13 cellular contexts compared by ENCODE assay signal in genomic region chr2:182593394-182593707, GRCh38.
DNase-seq lines count a peak whose midpoint lies in the region; ATAC-seq, FAIRE-seq and TF ChIP-seq lines count a peak whose summit lies in the region.
"Had no signal": no experiment of that assay in that cellular context is flagged by ENCODE, and none has a peak within 500 bp of the region (broad histone marks: within the 10 kb centered on the region; RNA-seq: fewer than 3 reads in every experiment).

No MANE protein-coding gene starts in this region.

- no peak overlapping the region for H3K4me3 ChIP-seq in endothelial cell of umbilical vein (replicated peaks in 1 of 3; ENCODE audit: insufficient read depth in 1 of 3, low read depth in 1 of 3, low read length in 3 of 3)
- H3K4me3 ChIP-seq in hepatocyte = no peak overlapping the region

- H3K36me3 Mint-ChIP-seq in osteocyte (ENCODE audit: unreplicated experiment) = no peaks in the 10 kb centered on the region

- no peak overlapping the region for H3K9ac ChIP-seq in endothelial cell of umbilical vein (replicated peaks; ENCODE audit: extremely low read depth, insufficient read depth, low read length)

- H3K4me3 Mint-ChIP-seq in osteocyte (ENCODE audit: unreplicated experiment) = no peak overlapping the region

- DNase-seq in GM04503 (ENCODE audit: low read depth) (peak; percentile 38), NCI-H82 treated with DMSO at 0.1 percent for 48 hours (lab: John Stamatoyannopoulos, UW; ENCODE audit: unreplicated experiment) (peak; percentile 63), endothelial cell of umbilical vein (ENCODE audit: low read depth, low spot score) (peak; percentile 10), osteocyte (ENCODE audit: extremely low spot score, unreplicated experiment) (no peak), hepatocyte (ENCODE audit: low spot score) (no peak), GM10248 (ENCODE audit: extremely low spot score) (no peak), MV-4-11 (lab: John Stamatoyannopoulos, UW) (no peak)
- DNase-seq: GF-D8, KG1, right cardiac atrium had no signal

- no peak overlapping the region for H3K4me2 ChIP-seq in endothelial cell of umbilical vein (ENCODE audit: insufficient read depth, low read length)
- no peak overlapping the region for H3K4me2 ChIP-seq in hepatocyte

- FAIRE-seq in endothelial cell of umbilical vein (lab: Jason Lieb, UNC) = no peak
- FAIRE-seq: GM19239 had no signal

- H4K20me1 ChIP-seq in endothelial cell of umbilical vein (replicated peaks; ENCODE audit: control insufficient read depth, extremely low read depth, insufficient read depth, low read length) (no peaks in the 10 kb centered on the region), hepatocyte (ENCODE audit: insufficient read depth, poor library complexity, severe bottlenecking) (no peaks in the 10 kb centered on the region)

- H3K36me3 ChIP-seq in endothelial cell of umbilical vein (ENCODE audit: control insufficient read depth in 2 of 2, extremely low read depth in 1 of 2, insufficient read depth in 2 of 2, low read length in 2 of 2) (no peaks in the 10 kb centered on the region), hepatocyte (replicated peaks; ENCODE audit: insufficient read depth, low read depth) (no peaks in the 10 kb centered on the region)

- peaks cover 3% of the 10 kb centered on the region for H3K9me3 Mint-ChIP-seq in osteocyte (ENCODE audit: unreplicated experiment)

- WGBS in hepatocyte (ENCODE audit: low lambda C conversion rate, missing lambda C conversion rate) = 18% methylated on average over 2 of the region's 2 CpGs

- no peaks in the 10 kb centered on the region for H3K27me3 ChIP-seq in endothelial cell of umbilical vein (ENCODE audit: control insufficient read depth in 2 of 2, insufficient read depth in 2 of 2, low read length in 2 of 2)
- H3K27me3 ChIP-seq in hepatocyte = no peaks in the 10 kb centered on the region

- no peak overlapping the region for H3K27ac ChIP-seq in endothelial cell of umbilical vein (ENCODE audit: insufficient read depth, low read depth, low read length)
- no peak overlapping the region for H3K27ac ChIP-seq in hepatocyte

- no peaks in the 10 kb centered on the region for H3K79me2 ChIP-seq in endothelial cell of umbilical vein (ENCODE audit: control insufficient read depth, insufficient read depth, low read length)
- no peaks in the 10 kb centered on the region for H3K79me2 ChIP-seq in hepatocyte

- intact Hi-C loops in endothelial cell of umbilical vein (cut with micrococcal nuclease) = no loop called here

- H2AFZ ChIP-seq in endothelial cell of umbilical vein (ENCODE audit: low read depth, low read length) (no peak overlapping the region), hepatocyte (no peak overlapping the region)

- peaks cover 43% of the 10 kb centered on the region for H3K4me1 Mint-ChIP-seq in osteocyte (ENCODE audit: unreplicated experiment)

- POLR2A ChIA-PET in endothelial cell of umbilical vein (lab: Charles Lee) (no interaction called here), GM10248 (lab: Yijun Ruan, JAX) (no interaction called here)

- H3K4me1 ChIP-seq in endothelial cell of umbilical vein (ENCODE audit: control insufficient read depth, extremely low read depth, insufficient read depth, low read length) = no peaks in the 10 kb centered on the region
- H3K4me1 ChIP-seq in hepatocyte (ENCODE audit: insufficient read depth) = no peaks in the 10 kb centered on the region

- CTCF ChIA-PET in endothelial cell of umbilical vein (lab: Charles Lee) = no interaction called here
- CTCF ChIA-PET in GM10248 (lab: Yijun Ruan, JAX) = no interaction called here

- no peaks in the 10 kb centered on the region for H3K9me2 ChIP-seq in hepatocyte (replicated peaks; ENCODE audit: insufficient read depth)

- H3K9me3 ChIP-seq in endothelial cell of umbilical vein (replicated peaks; ENCODE audit: control insufficient read depth, insufficient read depth, low read length) (no peaks in the 10 kb centered on the region), hepatocyte (ENCODE audit: low read depth) (no peaks in the 10 kb centered on the region)

- no peaks in the 10 kb centered on the region for H3K9me1 ChIP-seq in endothelial cell of umbilical vein (replicated peaks; ENCODE audit: control insufficient read depth, extremely low read depth, insufficient read depth, low read length)

- no TSS peak for BruUV-seq in endothelial cell of umbilical vein (replicated peaks; lab: Mats Ljungman, UMichigan)

- ATAC-seq in GM19035 (IDR thresholded peaks at IDR 0.05; ENCODE audit: unreplicated experiment) = no peak
- ATAC-seq: left lobe of liver, right cardiac atrium had no signal

- no peak for TF ChIP-seq POLR2A in endothelial cell of umbilical vein (IDR thresholded peaks at IDR 0.05; ENCODE audit: low read depth, low read length)

- peak overlapping the region; percentile 40 for H3K27ac Mint-ChIP-seq in osteocyte (ENCODE audit: unreplicated experiment)

- dilution Hi-C loops in endothelial cell of umbilical vein (cut with MboI; ENCODE audit: extremely low pct_ligation_motif_present, low sequenced_read_pairs) = no loop called here

- no peak for TF ChIP-seq CTCF in endothelial cell of umbilical vein (IDR thresholded peaks at IDR 0.05; ENCODE audit: extremely low read depth in 1 of 2, insufficient read depth in 1 of 2, low read depth in 1 of 2, low read length in 2 of 2)
- TF ChIP-seq CTCF in osteocyte (IDR thresholded peaks at IDR 0.05) = no peak
- TF ChIP-seq CTCF in hepatocyte (IDR thresholded peaks at IDR 0.05; ENCODE audit: poor library complexity) = no peak
- TF ChIP-seq CTCF in GM10248 (IDR thresholded peaks at IDR 0.05; ENCODE audit: control extremely low read depth, extremely low read depth, low read depth, missing control alignments) = no peak

- H3K27me3 Mint-ChIP-seq in osteocyte (ENCODE audit: unreplicated experiment) = no peaks in the 10 kb centered on the region

TF ChIP-seq in endothelial cell of umbilical vein, 7 proteins besides CTCF, POLR2A, EP300 and RAD21:
- TF ChIP-seq FOS (IDR thresholded peaks at IDR 0.05; ENCODE audit: borderline replicate concordance, insufficient read depth, low read length) (no peak), EZH2 (IDR thresholded peaks at IDR 0.05; ENCODE audit: borderline replicate concordance, low read depth, low read length, severe bottlenecking) (no peak), POLR2AphosphoS5 (IDR thresholded peaks at IDR 0.05; ENCODE audit: insufficient read depth, low read depth, low read length) (no peak), JUN (IDR thresholded peaks at IDR 0.05; ENCODE audit: borderline replicate concordance, insufficient read depth, insufficient read length, low read depth) (no peak)

Comparison
In these comparisons a context has a peak if more than half of its experiments do, and no peak if none do; other contexts are left out.
1. DNase-seq: peak in GM04503 (single experiment), NCI-H82 treated with DMSO at 0.1 percent for 48 hours (single experiment) and endothelial cell of umbilical vein (single experiment); none in osteocyte (single experiment), hepatocyte (single experiment), GM10248 (single experiment) and MV-4-11 (single experiment).